In genomic region chr18:33440384-33441043, GRCh38 we compare ENCODE assay signal across 10 cellular contexts. TPM values are rescaled to one million over a fixed set of nuclear protein-coding genes. Genes with fewer than 3 reads are reported as not detected.
DNase-seq lines count a peak whose midpoint lies in the region; ATAC-seq, FAIRE-seq and TF ChIP-seq lines count a peak whose summit lies in the region.
"Had no signal": no experiment of that assay in that cellular context is flagged by ENCODE, and none has a peak within 500 bp of the region (broad histone marks: within the 10 kb centered on the region; RNA-seq: fewer than 3 reads in every experiment).

TSS of gene CCDC178 (minus strand) at chr18:33440721. CDS start at chr18:33412088, 28,633 bp downstream.

- FAIRE-seq in GM19239 (lab: Jason Lieb, UNC) = no peak

- H3K27me3 Mint-ChIP-seq in activated naive CD8-positive, alpha-beta T cell treated with anti-CD3 and anti-CD28 coated beads, Interleukin-2, amount 50 U/mL, for 24 hours = peaks cover 29% of the 10 kb centered on the region

- H3K9ac ChIP-seq in liver (ENCODE audit: low read depth in 1 of 2, low read length in 2 of 2) = peak within 1 kb of the TSS in 1 of 2 donors; percentile 45
- H3K9ac ChIP-seq: BLaER1 had no signal

- TF ChIP-seq CTCF in choroid plexus epithelial cell (conservative IDR thresholded peaks at IDR 0.05; ENCODE audit: low read depth, low read length) = no peak
- no peak for TF ChIP-seq CTCF in liver (IDR thresholded peaks at IDR 0.05; ENCODE audit: low read depth, low read length, missing input control)
- peak in 2 of 6 experiments; percentile 8 to 16 for TF ChIP-seq CTCF in upper lobe of left lung (IDR thresholded peaks at IDR 0.05)

- no peak for TF ChIP-seq POLR2A in upper lobe of left lung (IDR thresholded peaks at IDR 0.05)

- H3K4me1 ChIP-seq in liver (ENCODE audit: control insufficient read depth in 4 of 4, insufficient read depth in 4 of 4, low read length in 3 of 4) (peaks cover 0 to 8% (median 5%) of the 10 kb centered on the region in 4 donors), upper lobe of left lung (no peaks in the 10 kb centered on the region)
- H3K4me1 ChIP-seq: BLaER1 had no signal

- no peak for TF ChIP-seq RAD21 in liver (IDR thresholded peaks at IDR 0.05)

- peaks cover 0 to 4% (median 0%) of the 10 kb centered on the region in 4 donors for H3K27me3 ChIP-seq in liver (ENCODE audit: control insufficient read depth in 4 of 4, insufficient read depth in 4 of 4, low read length in 3 of 4)
- no peaks in the 10 kb centered on the region for H3K27me3 ChIP-seq in upper lobe of left lung
- H3K27me3 ChIP-seq: BLaER1 had no signal

- H3K36me3 ChIP-seq in liver (ENCODE audit: control insufficient read depth in 4 of 4, insufficient read depth in 3 of 4, low read depth in 1 of 4, low read length in 3 of 4) = no peaks in the 10 kb centered on the region
- no peaks in the 10 kb centered on the region for H3K36me3 ChIP-seq in upper lobe of left lung
- H3K36me3 ChIP-seq: BLaER1 had no signal

- H3K36me3 Mint-ChIP-seq in activated naive CD8-positive, alpha-beta T cell treated with anti-CD3 and anti-CD28 coated beads, Interleukin-2, amount 50 U/mL, for 24 hours (ENCODE audit: low read depth) = no peaks in the 10 kb centered on the region

- peaks cover 2% of the 10 kb centered on the region for H3K4me1 Mint-ChIP-seq in activated naive CD8-positive, alpha-beta T cell treated with anti-CD3 and anti-CD28 coated beads, Interleukin-2, amount 50 U/mL, for 24 hours

- H3K4me3 ChIP-seq in choroid plexus epithelial cell (ENCODE audit: low read depth, low read length) = peak within 1 kb of the TSS; percentile 52
- peak within 1 kb of the TSS; percentile 61 to 76 (median 72) for H3K4me3 ChIP-seq in liver (ENCODE audit: low read depth in 1 of 3, low read length in 3 of 3)
- peak within 1 kb of the TSS in 3 of 4 donors; percentile 44 to 56 (median 55) for H3K4me3 ChIP-seq in upper lobe of left lung
- H3K4me3 ChIP-seq: BLaER1 had no signal

- 2% methylated on average over 69 of the region's 69 CpGs for WGBS in liver
- WGBS in upper lobe of left lung, 2 donors = 4 to 5% methylated on average over 28 to 37 of the region's 69 CpGs

- H3K27ac Mint-ChIP-seq in activated naive CD8-positive, alpha-beta T cell treated with anti-CD3 and anti-CD28 coated beads, Interleukin-2, amount 50 U/mL, for 24 hours = no peak within 1 kb of the TSS

- H3K27ac ChIP-seq in liver (ENCODE audit: low read depth in 1 of 2, low read length in 2 of 2) (peak within 1 kb of the TSS in 1 of 2 donors; percentile 6), upper lobe of left lung (peak within 1 kb of the TSS in 1 of 4 donors; percentile 32)
- H3K27ac ChIP-seq: BLaER1 had no signal

- DNase-seq in NCI-H2081 (lab: John Stamatoyannopoulos, UW) (peak; percentile 3 to 50), NCI-H2081 treated with DMSO at 0.1 percent for 48 hours (lab: John Stamatoyannopoulos, UW) (no peak), choroid plexus epithelial cell (ENCODE audit: low read depth) (peak; percentile 9), upper lobe of left lung (peak in 1 of 2 donors; percentile 87), GM19239 (ENCODE audit: insufficient read length, low spot score) (no peak)
- no peak for DNase-seq in stimulated activated CD4-positive, alpha-beta T cell treated with anti-CD3 and anti-CD28 coated beads, Interleukin-2, amount 100 ng/mL, for 48 hours
- DNase-seq in activated naive CD8-positive, alpha-beta T cell treated with anti-CD3 and anti-CD28 coated beads, Interleukin-2, amount 50 U/mL, for 24 hours = no peak

- H3K9me3 ChIP-seq in liver (ENCODE audit: control insufficient read depth in 4 of 4, low read length in 3 of 4) = no peaks in the 10 kb centered on the region
- H3K9me3 ChIP-seq in upper lobe of left lung = no peaks in the 10 kb centered on the region

- TF ChIP-seq EP300 in upper lobe of left lung (IDR thresholded peaks at IDR 0.05) = no peak

- no peak within 1 kb of the TSS for H3K4me3 Mint-ChIP-seq in activated naive CD8-positive, alpha-beta T cell treated with anti-CD3 and anti-CD28 coated beads, Interleukin-2, amount 50 U/mL, for 24 hours

- H3K9me3 Mint-ChIP-seq in activated naive CD8-positive, alpha-beta T cell treated with anti-CD3 and anti-CD28 coated beads, Interleukin-2, amount 50 U/mL, for 24 hours = peaks cover 13% of the 10 kb centered on the region

- ATAC-seq in upper lobe of left lung (ENCODE audit: low FRiP score in 2 of 2) = peak; percentile 54 to 65
- no peak for ATAC-seq in activated naive CD8-positive, alpha-beta T cell treated with anti-CD3 and anti-CD28 coated beads, Interleukin-2, amount 50 U/mL, for 24 hours

TF ChIP-seq in liver, 16 proteins besides CTCF, POLR2A, EP300 and RAD21:
- TF ChIP-seq FOXA2 (IDR thresholded peaks at IDR 0.05) = no peak
- TF ChIP-seq HNF4G (IDR thresholded peaks at IDR 0.05) = no peak
- TF ChIP-seq, protein P1, sequence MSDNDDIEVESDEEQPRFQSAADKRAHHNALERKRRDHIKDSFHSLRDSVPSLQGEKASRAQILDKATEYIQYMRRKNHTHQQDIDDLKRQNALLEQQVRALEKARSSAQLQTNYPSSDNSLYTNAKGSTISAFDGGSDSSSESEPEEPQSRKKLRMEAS (IDR thresholded peaks at IDR 0.05) = no peak
- no peak for TF ChIP-seq YY1 (IDR thresholded peaks at IDR 0.05)
- no peak for TF ChIP-seq HNF4A (conservative IDR thresholded peaks at IDR 0.05)
- no peak for TF ChIP-seq EGR1 (IDR thresholded peaks at IDR 0.05; ENCODE audit: low read depth in 2 of 2)
- TF ChIP-seq ZBTB33 (IDR thresholded peaks at IDR 0.05) = no peak
- TF ChIP-seq SP1 (IDR thresholded peaks at IDR 0.05) = no peak

RNA-seq across cellular contexts. Expression of gene CCDC178, which starts in this region (rescaled TPM):
- total RNA-seq in liver (not detected), upper lobe of left lung (1 to 10 TPM in 1 of 6 donors, under 1 TPM in 1, not detected in 4; 0.89 to 1.4 TPM)
- not detected for polyA plus RNA-seq in liver
- total RNA-seq: M059J had no signal

Comparison
In these comparisons a context has a peak if more than half of its experiments do, and no peak if none do; other contexts are left out.
1. DNase-seq: peak in NCI-H2081 (2 of 2) and choroid plexus epithelial cell (single experiment); none in NCI-H2081 treated with DMSO at 0.1 percent for 48 hours (single experiment), GM19239 (single experiment), stimulated activated CD4-positive, alpha-beta T cell treated with anti-CD3 and anti-CD28 coated beads, Interleukin-2, amount 100 ng/mL, for 48 hours (0 of 2) and activated naive CD8-positive, alpha-beta T cell treated with anti-CD3 and anti-CD28 coated beads, Interleukin-2, amount 50 U/mL, for 24 hours (single experiment).
2. Peak in every context shown above with its lines, with median percentiles within 50 percentile points of each other: H3K4me3 ChIP-seq.